Comparison of ENCODE assay signal across 8 cellular contexts in the genomic region with DNA sequence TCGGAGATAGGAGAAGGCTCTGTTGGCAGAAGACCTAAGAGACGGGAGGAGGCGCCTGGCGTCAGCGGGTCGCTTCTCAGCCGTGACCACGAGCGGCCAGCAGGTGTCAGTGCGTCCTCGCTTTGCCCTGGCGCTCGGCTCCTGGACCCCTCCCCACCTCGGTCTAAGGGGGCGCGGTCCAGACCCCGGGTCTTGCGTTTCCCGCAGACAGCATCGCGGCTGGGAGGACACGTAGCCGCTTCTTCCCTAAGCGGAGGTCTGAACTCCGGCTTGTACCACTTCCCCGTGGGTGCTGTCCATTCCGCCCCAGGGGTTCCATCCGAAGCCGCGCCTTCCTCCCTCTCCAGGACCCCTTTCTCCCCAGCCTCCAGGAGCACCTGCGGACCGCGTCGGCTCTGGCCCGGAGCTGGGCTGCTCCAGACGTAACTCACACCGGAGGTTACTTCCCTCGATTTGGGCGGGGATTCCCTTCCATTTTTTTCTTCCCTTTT. TPM values are rescaled to one million over a fixed set of nuclear protein-coding genes. Genes with fewer than 3 reads are reported as not detected.
DNase-seq lines count a peak whose midpoint lies in the region; ATAC-seq and TF ChIP-seq lines count a peak whose summit lies in the region.

No MANE protein-coding gene starts in this region.

- H3K4me1 Mint-ChIP-seq in activated naive CD8-positive, alpha-beta T cell treated with anti-CD3 and anti-CD28 coated beads, Interleukin-2, amount 50 U/mL, for 24 hours = peaks cover 17% of the 10 kb centered on the region

- DNase-seq in Caki2 (ENCODE audit: low read depth) (peak; percentile 53), HL-60 (ENCODE audit: low read depth in 1 of 2, low spot score in 1 of 2) (peak in 1 of 2 experiments; percentile 39), OCI-M1 (lab: John Stamatoyannopoulos, UW) (peak; percentile 84), heart right ventricle (peak; percentile 31 to 59), posterior vena cava (ENCODE audit: low spot score) (peak; percentile 88), NK-92 (lab: John Stamatoyannopoulos, UW; ENCODE audit: unreplicated experiment) (no peak)
- DNase-seq in activated naive CD8-positive, alpha-beta T cell treated with anti-CD3 and anti-CD28 coated beads, Interleukin-2, amount 50 U/mL, for 24 hours = peak; percentile 66

- peak overlapping the region; percentile 31 for H3K4me3 ChIP-seq in HL-60 (replicated peaks; ENCODE audit: insufficient read depth, low read length)
- peak overlapping the region; percentile 35 to 62 (median 54) for H3K4me3 ChIP-seq in heart right ventricle

- no peak overlapping the region for H3K27ac Mint-ChIP-seq in activated naive CD8-positive, alpha-beta T cell treated with anti-CD3 and anti-CD28 coated beads, Interleukin-2, amount 50 U/mL, for 24 hours

- no peaks in the 10 kb centered on the region for H3K36me3 ChIP-seq in heart right ventricle

- H3K9me3 Mint-ChIP-seq in activated naive CD8-positive, alpha-beta T cell treated with anti-CD3 and anti-CD28 coated beads, Interleukin-2, amount 50 U/mL, for 24 hours = no peaks in the 10 kb centered on the region

- peaks cover 34% of the 10 kb centered on the region for H3K27me3 ChIP-seq in HL-60 (ENCODE audit: insufficient read depth, poor library complexity, severe bottlenecking)
- peaks cover 14 to 92% (median 84%) of the 10 kb centered on the region in 7 donors for H3K27me3 ChIP-seq in heart right ventricle

- peaks cover 0 to 37% (median 31%) of the 10 kb centered on the region in 9 donors for H3K4me1 ChIP-seq in heart right ventricle

- peaks cover 57% of the 10 kb centered on the region for H3K27me3 Mint-ChIP-seq in activated naive CD8-positive, alpha-beta T cell treated with anti-CD3 and anti-CD28 coated beads, Interleukin-2, amount 50 U/mL, for 24 hours

- H3K27ac ChIP-seq in HL-60 (replicated peaks) (no peak overlapping the region), heart right ventricle (no peak overlapping the region)

- intact Hi-C loops in heart right ventricle (cut with DNase I) (loop anchor here in 7 of 10 donors (2.0 to 10.0 kb wide), 8 partner anchors 131 to 1059 kb away; no protein-coding TSS in a partner anchor), posterior vena cava (cut with DNase I) (no loop called here)

- no peaks in the 10 kb centered on the region for H3K9me3 ChIP-seq in heart right ventricle

- WGBS in heart right ventricle, 2 donors = 0 to 1% methylated on average over 39 of the region's 39 CpGs

- peak; percentile 78 for ATAC-seq in GM19467 (IDR thresholded peaks at IDR 0.05; ENCODE audit: unreplicated experiment)
- peak; percentile 59 for ATAC-seq in activated naive CD8-positive, alpha-beta T cell treated with anti-CD3 and anti-CD28 coated beads, Interleukin-2, amount 50 U/mL, for 24 hours
- ATAC-seq in heart right ventricle = peak; percentile 67 to 93 (median 85)

- in situ Hi-C loops in Caki2 (cut with HindIII; ENCODE audit: low pct_unique_long_range_greater_than_20kb, low sequenced_read_pairs) = no loop called here

- TF ChIP-seq CTCF in HL-60 (IDR thresholded peaks at IDR 0.05; ENCODE audit: insufficient read depth, low read length) (peak; percentile 58), heart right ventricle (IDR thresholded peaks at IDR 0.05) (peak; percentile 61 to 85 (median 80))

- peak overlapping the region; percentile 65 for H3K4me3 Mint-ChIP-seq in activated naive CD8-positive, alpha-beta T cell treated with anti-CD3 and anti-CD28 coated beads, Interleukin-2, amount 50 U/mL, for 24 hours

- H3K36me3 Mint-ChIP-seq in activated naive CD8-positive, alpha-beta T cell treated with anti-CD3 and anti-CD28 coated beads, Interleukin-2, amount 50 U/mL, for 24 hours (ENCODE audit: low read depth) = peaks cover 2% of the 10 kb centered on the region

RNA-seq across cellular contexts. Expression of gene ADRA2A, which starts 0.6 kb away (rescaled TPM):
- not detected in 2 replicates for total RNA-seq in Caki2 (2014; rRNA removed; shearing (Covaris generic); ENCODE audit: low replicate concordance)
- 1 to 10 TPM in 2 of 10 donors, under 1 TPM in 8; 0.32 to 1.4 (median 0.66) TPM for total RNA-seq in heart right ventricle
- polyA plus RNA-seq in heart right ventricle = under 1 TPM; 0.29 to 0.78 TPM
- 1 to 10 TPM; 6.6 to 7.7 TPM for total RNA-seq in posterior vena cava

Comparison
In these comparisons a context has a peak if more than half of its experiments do, and no peak if none do; other contexts are left out.
1. intact Hi-C loops: an anchor here in heart right ventricle (2.0 to 10.0 kb wide); none called in posterior vena cava.